Comparison of ENCODE assay signal across 14 cellular contexts in genomic region chr10:49183596-49184542, GRCh38. TPM values are rescaled to one million over a fixed set of nuclear protein-coding genes. Genes with fewer than 3 reads are reported as not detected.
DNase-seq lines count a peak whose midpoint lies in the region; ATAC-seq lines count a peak whose summit lies in the region.
"Had no signal": no experiment of that assay in that cellular context is flagged by ENCODE, and none has a peak within 500 bp of the region (broad histone marks: within the 10 kb centered on the region; RNA-seq: fewer than 3 reads in every experiment).

No MANE protein-coding gene starts in this region.

- peak; percentile 65 for ATAC-seq in central memory CD8-positive, alpha-beta T cell (replicated peaks; ENCODE audit: extremely low read depth, poor library complexity, severe bottlenecking)
- peak; percentile 80 for ATAC-seq in stimulated activated effector memory CD8-positive, alpha-beta T cell treated with anti-CD3 and anti-CD28 coated beads, Interleukin-12 subunit alpha, Interleukin-12 subunit beta, amount 100 ng/mL, for 72 hours
- ATAC-seq in naive thymus-derived CD8-positive, alpha-beta T cell, result no peak
- no peak for ATAC-seq in GM19023 (IDR thresholded peaks at IDR 0.05; ENCODE audit: unreplicated experiment)
- ATAC-seq: gastroesophageal sphincter had no signal

- no peaks in the 10 kb centered on the region for H3K27me3 Mint-ChIP-seq in central memory CD8-positive, alpha-beta T cell
- peaks cover 0 to 15% (median 10%) of the 10 kb centered on the region in 5 donors for H3K27me3 Mint-ChIP-seq in naive thymus-derived CD8-positive, alpha-beta T cell
- H3K27me3 Mint-ChIP-seq: brain had no signal

- H3K9me3 Mint-ChIP-seq in central memory CD8-positive, alpha-beta T cell, result no peaks in the 10 kb centered on the region
- no peaks in the 10 kb centered on the region for H3K9me3 Mint-ChIP-seq in stimulated activated effector memory CD8-positive, alpha-beta T cell treated with anti-CD3 and anti-CD28 coated beads, Interleukin-12 subunit alpha, Interleukin-12 subunit beta, amount 100 ng/mL, for 72 hours
- H3K9me3 Mint-ChIP-seq in naive thymus-derived CD8-positive, alpha-beta T cell, result no peaks in the 10 kb centered on the region
- H3K9me3 Mint-ChIP-seq: brain, mesothelial cell of epicardium had no signal

- H3K27ac Mint-ChIP-seq in central memory CD8-positive, alpha-beta T cell (ENCODE audit: low read depth), result peak overlapping the region; percentile 20
- H3K27ac Mint-ChIP-seq in stimulated activated effector memory CD8-positive, alpha-beta T cell treated with anti-CD3 and anti-CD28 coated beads, Interleukin-12 subunit alpha, Interleukin-12 subunit beta, amount 100 ng/mL, for 72 hours, result peak overlapping the region; percentile 95
- H3K27ac Mint-ChIP-seq in naive thymus-derived CD8-positive, alpha-beta T cell, result peak overlapping the region in 3 of 10 donors; percentile 0 to 70 (median 68)
- H3K27ac Mint-ChIP-seq: brain, mesothelial cell of epicardium had no signal

- peak overlapping the region; percentile 55 for H3K4me3 Mint-ChIP-seq in central memory CD8-positive, alpha-beta T cell
- H3K4me3 Mint-ChIP-seq in stimulated activated effector memory CD8-positive, alpha-beta T cell treated with anti-CD3 and anti-CD28 coated beads, Interleukin-12 subunit alpha, Interleukin-12 subunit beta, amount 100 ng/mL, for 72 hours, result peak overlapping the region; percentile 79
- H3K4me3 Mint-ChIP-seq in naive thymus-derived CD8-positive, alpha-beta T cell, result peak overlapping the region in 2 of 10 donors; percentile 60 to 67
- H3K4me3 Mint-ChIP-seq: brain, mesothelial cell of epicardium had no signal

- peak; percentile 57 for DNase-seq in activated naive CD4-positive, alpha-beta T cell treated with Interleukin-2 at 50 U/mL for 16 hours
- DNase-seq in activated naive CD4-positive, alpha-beta T cell treated with anti-CD3 and anti-CD28 coated beads, Interleukin-2, amount 50 U/mL, for 16 hours, result no peak
- DNase-seq in NOMO-1 treated with dmso at 0.1 percent for 144 hours (lab: John Stamatoyannopoulos, UW; ENCODE audit: unreplicated experiment) (peak; percentile 8), H7 (no peak)
- DNase-seq in central memory CD8-positive, alpha-beta T cell (ENCODE audit: low spot score in 2 of 2), result no peak
- peak in 1 of 2 donors; percentile 79 for DNase-seq in stimulated activated effector memory CD8-positive, alpha-beta T cell treated with anti-CD3 and anti-CD28 coated beads, Interleukin-12 subunit alpha, Interleukin-12 subunit beta, amount 100 ng/mL, for 72 hours (ENCODE audit: low spot score in 2 of 2)
- DNase-seq in naive thymus-derived CD8-positive, alpha-beta T cell, result no peak
- DNase-seq: NCI-H1092, substantia nigra had no signal

- H3K4me3 ChIP-seq in H7 (ENCODE audit: insufficient read depth, low read depth, low read length), result no peak overlapping the region

- no peaks in the 10 kb centered on the region for H3K27me3 ChIP-seq in H7 (ENCODE audit: control insufficient read depth, insufficient read depth, low read length)
- H3K27me3 ChIP-seq: gastroesophageal sphincter had no signal

- peaks cover 1% of the 10 kb centered on the region for H3K36me3 Mint-ChIP-seq in central memory CD8-positive, alpha-beta T cell (ENCODE audit: insufficient read depth)
- H3K36me3 Mint-ChIP-seq in stimulated activated effector memory CD8-positive, alpha-beta T cell treated with anti-CD3 and anti-CD28 coated beads, Interleukin-12 subunit alpha, Interleukin-12 subunit beta, amount 100 ng/mL, for 72 hours, result peaks cover 97% of the 10 kb centered on the region
- H3K36me3 Mint-ChIP-seq in naive thymus-derived CD8-positive, alpha-beta T cell, result no peaks in the 10 kb centered on the region
- H3K36me3 Mint-ChIP-seq: brain, mesothelial cell of epicardium had no signal

- H3K36me3 ChIP-seq in H7 (replicated peaks; ENCODE audit: control insufficient read depth, insufficient read depth, low read length), result no peaks in the 10 kb centered on the region
- H3K36me3 ChIP-seq: gastroesophageal sphincter had no signal

- H3K4me1 Mint-ChIP-seq in central memory CD8-positive, alpha-beta T cell, result peaks cover 70% of the 10 kb centered on the region
- H3K4me1 Mint-ChIP-seq in stimulated activated effector memory CD8-positive, alpha-beta T cell treated with anti-CD3 and anti-CD28 coated beads, Interleukin-12 subunit alpha, Interleukin-12 subunit beta, amount 100 ng/mL, for 72 hours, result peaks cover 64% of the 10 kb centered on the region
- peaks cover 5 to 64% (median 9%) of the 10 kb centered on the region in 4 donors for H3K4me1 Mint-ChIP-seq in naive thymus-derived CD8-positive, alpha-beta T cell
- H3K4me1 Mint-ChIP-seq: mesothelial cell of epicardium had no signal

- POLR2A ChIA-PET in naive thymus-derived CD8-positive, alpha-beta T cell (lab: Charles Lee), result no interaction called here

RNA-seq across cellular contexts. Expression of gene TMEM273, which starts 4.3 kb away (rescaled TPM):
- total RNA-seq in naive thymus-derived CD8-positive, alpha-beta T cell, result under 1 TPM in 1 of 2 experiments, not detected in 1; 0.83 TPM
- 1 to 10 TPM in 1 of 3 donors, under 1 TPM in 1, not detected in 1; 0.23 to 3.5 TPM for polyA plus RNA-seq in naive thymus-derived CD8-positive, alpha-beta T cell
- not detected in 2 replicates for total RNA-seq in H7 (2014; rRNA removed; shearing (Covaris generic))
- total RNA-seq: mesothelial cell of epicardium had no signal

RNA-seq across cellular contexts. Expression of gene FAM170B, which starts 50.0 kb away (rescaled TPM):
- total RNA-seq in naive thymus-derived CD8-positive, alpha-beta T cell, result not detected
- polyA plus RNA-seq in naive thymus-derived CD8-positive, alpha-beta T cell, result not detected
- total RNA-seq in H7 (2014; rRNA removed; shearing (Covaris generic)), result not detected in 2 replicates
- total RNA-seq: gastroesophageal sphincter, mesothelial cell of epicardium, skeletal muscle tissue had no signal

Comparison
In these comparisons a context has a peak if more than half of its experiments do, and no peak if none do; other contexts are left out.
1. DNase-seq: peak in activated naive CD4-positive, alpha-beta T cell treated with Interleukin-2 at 50 U/mL for 16 hours (single experiment) and NOMO-1 treated with dmso at 0.1 percent for 144 hours (single experiment); none in activated naive CD4-positive, alpha-beta T cell treated with anti-CD3 and anti-CD28 coated beads, Interleukin-2, amount 50 U/mL, for 16 hours (single experiment), central memory CD8-positive, alpha-beta T cell (0 of 2), naive thymus-derived CD8-positive, alpha-beta T cell (0 of 10) and H7 (single experiment).
2. ATAC-seq: peak in central memory CD8-positive, alpha-beta T cell (single experiment) and stimulated activated effector memory CD8-positive, alpha-beta T cell treated with anti-CD3 and anti-CD28 coated beads, Interleukin-12 subunit alpha, Interleukin-12 subunit beta, amount 100 ng/mL, for 72 hours (single experiment); none in naive thymus-derived CD8-positive, alpha-beta T cell (0 of 2) and GM19023 (single experiment).